In genomic region chr1:26784023-26784871, GRCh38 we compare ENCODE assay signal across 9 cellular contexts. TPM values are rescaled to one million over a fixed set of nuclear protein-coding genes. Genes with fewer than 3 reads are reported as not detected.
DNase-seq lines count a peak whose midpoint lies in the region; ATAC-seq, FAIRE-seq and TF ChIP-seq lines count a peak whose summit lies in the region.
"Had no signal": no experiment of that assay in that cellular context is flagged by ENCODE, and none has a peak within 500 bp of the region (broad histone marks: within the 10 kb centered on the region; RNA-seq: fewer than 3 reads in every experiment).

No MANE protein-coding gene starts in this region.

- peak; percentile 96 for FAIRE-seq in K562 (lab: Jason Lieb, UNC)

- H4K20me1 ChIP-seq in DND-41 (ENCODE audit: insufficient read depth, low read length) (peaks cover 17% of the 10 kb centered on the region), K562 (replicated peaks; ENCODE audit: control insufficient read depth, insufficient read depth, low read length) (peaks cover 11% of the 10 kb centered on the region; the same call in 1 of the 2 replicates)

- H3K4me3 ChIP-seq in DND-41 (ENCODE audit: low read depth in 1 of 2, low read length in 2 of 2) (no peak overlapping the region), K562 (no peak overlapping the region), left lung (no peak overlapping the region), thyroid gland (replicated peaks in 1 of 3) (no peak overlapping the region)

- H3K79me2 ChIP-seq in DND-41 (ENCODE audit: insufficient read depth, low read length), result peaks cover 14% of the 10 kb centered on the region
- H3K79me2 ChIP-seq in K562 (ENCODE audit: control insufficient read depth, insufficient read depth, low read length), result peaks cover 74% of the 10 kb centered on the region

- no peak for DNase-seq in DND-41
- peak; percentile 40 for DNase-seq in NCI-H2029 (lab: John Stamatoyannopoulos, UW)
- peak; percentile 95 to 99 (median 96) for DNase-seq in K562 (ENCODE audit: extremely low read depth in 1 of 4, low spot score in 3 of 4)
- DNase-seq in left lung, result peak in 1 of 2 donors; percentile 64
- DNase-seq in thyroid gland, result peak; percentile 59 to 71
- no peak for DNase-seq in stimulated activated CD4-positive, alpha-beta T cell treated with anti-CD3 and anti-CD28 coated beads, Interleukin-2, amount 100 ng/mL, for 24 hours
- no peak for DNase-seq in activated CD4-positive, alpha-beta T cell treated with anti-CD3 and anti-CD28 coated beads for 4 hours
- DNase-seq: naive B cell had no signal

- H3K9ac ChIP-seq in DND-41 (ENCODE audit: low read depth, low read length) (no peak overlapping the region), K562 (ENCODE audit: insufficient read depth in 1 of 2, low read depth in 2 of 2, low read length in 2 of 2) (peak overlapping the region; percentile 24 to 46; a peak in 3 of 4 replicates)

- peaks cover 9% of the 10 kb centered on the region for H3K9me1 ChIP-seq in K562 (ENCODE audit: control insufficient read depth, insufficient read depth, low read length)

- POLR2A ChIA-PET in K562 (lab: Yijun Ruan, JAX), result interaction anchor here (0.5 to 9.2 kb wide), 21 partner anchors 7 to 295 kb away, joined by 3 to 112 read pairs (median 4); partner anchors contain the start of genes ARID1A and GPATCH3

- peak; percentile 47; the same call in 1 of the 2 replicates for TF ChIP-seq POLR2A in K562 (conservative IDR thresholded peaks at IDR 0.05)
- TF ChIP-seq POLR2A in thyroid gland (IDR thresholded peaks at IDR 0.05), result peak in 1 of 2 donors; percentile 17

- in situ Hi-C loops in K562 (cut with MboI), result no loop called here

- TF ChIP-seq CTCF in DND-41 (IDR thresholded peaks at IDR 0.05; ENCODE audit: borderline replicate concordance, extremely low read depth, low read length, poor library complexity, severe bottlenecking), result no peak
- peak; percentile 14 to 34 (median 28); a peak in 4 of 6 replicates for TF ChIP-seq CTCF in K562 (IDR thresholded peaks at IDR 0.05 in 2 of 3, conservative IDR thresholded peaks at IDR 0.05 in 1 of 3; ENCODE audit: insufficient read depth in 2 of 3, low read depth in 1 of 3, low read length in 3 of 3)
- TF ChIP-seq CTCF in left lung (IDR thresholded peaks at IDR 0.05), result no peak
- TF ChIP-seq CTCF in thyroid gland (IDR thresholded peaks at IDR 0.05), result no peak

- intact Hi-C loops in K562 (cut with micrococcal nuclease), result no loop called here
- intact Hi-C loops in left lung (cut with DNase I), result loop anchor here in 1 of 2 donors (10.0 kb wide), 1 partner anchor 89 kb away; the partner anchor contains the start of gene ARID1A
- intact Hi-C loops in thyroid gland (cut with DNase I), result no loop called here

- H3K27ac ChIP-seq in DND-41 (ENCODE audit: low read length) (peak overlapping the region; percentile 19; the same call in 1 of the 2 replicates), K562 (ENCODE audit: extremely low read depth, low read depth, low read length) (peak overlapping the region; percentile 61), left lung (peak overlapping the region; percentile 41 to 99), thyroid gland (peak overlapping the region; percentile 25 to 55 (median 55))

- no peak overlapping the region for H3K4me2 ChIP-seq in DND-41 (ENCODE audit: insufficient read depth, low read length)
- H3K4me2 ChIP-seq in K562 (ENCODE audit: insufficient read depth, low read length), result peak overlapping the region; percentile 64

- TF ChIP-seq EP300 in K562 (IDR thresholded peaks at IDR 0.05; ENCODE audit: low read length), result peak; percentile 58

- peak in 1 of 2 experiments; percentile 12; a peak in 2 of 4 replicates for TF ChIP-seq RAD21 in K562 (CRISPR knock-in tag; conservative IDR thresholded peaks at IDR 0.05 in 1 of 2, IDR thresholded peaks at IDR 0.05 in 1 of 2)

- BruUV-seq in K562 (replicated peaks; lab: Mats Ljungman, UMichigan), result no TSS peak

- H3K27me3 ChIP-seq in DND-41 (ENCODE audit: insufficient read depth, low read length, poor library complexity) (no peaks in the 10 kb centered on the region), K562 (ENCODE audit: control insufficient read depth in 2 of 2, insufficient read depth in 2 of 2, low read length in 2 of 2) (no peaks in the 10 kb centered on the region), left lung (no peaks in the 10 kb centered on the region), thyroid gland (no peaks in the 10 kb centered on the region)

- H2AFZ ChIP-seq in DND-41 (ENCODE audit: low read depth, low read length) (no peak overlapping the region), K562 (ENCODE audit: low read depth, low read length) (no peak overlapping the region)

- peaks cover 47% of the 10 kb centered on the region for H3K4me1 ChIP-seq in DND-41 (ENCODE audit: insufficient read depth, low read length)
- peaks cover 59 to 74% of the 10 kb centered on the region in 2 experiments for H3K4me1 ChIP-seq in K562 (replicated peaks in 1 of 2; ENCODE audit: control insufficient read depth in 2 of 2, insufficient read depth in 2 of 2, low read length in 2 of 2)
- peaks cover 32 to 65% of the 10 kb centered on the region in 2 donors for H3K4me1 ChIP-seq in left lung
- peaks cover 29 to 52% of the 10 kb centered on the region in 2 donors for H3K4me1 ChIP-seq in thyroid gland

- ATAC-seq in DND-41 (ENCODE audit: insufficient read depth, low read depth) (no peak), K562 (peak; percentile 57), left lung (peak; percentile 51), HG03097 (IDR thresholded peaks at IDR 0.05; ENCODE audit: low FRiP score, unreplicated experiment) (no peak)

- WGBS in K562 (ENCODE audit: insufficient coverage, low coverage, missing lambda C conversion rate), result 83% methylated on average over 2 of the region's 2 CpGs
- 91 to 94% methylated on average over 2 of the region's 2 CpGs for WGBS in thyroid gland, 2 donors

- peaks cover 38% of the 10 kb centered on the region for H3K36me3 ChIP-seq in DND-41 (ENCODE audit: insufficient read depth, low read length)
- peaks cover 46% of the 10 kb centered on the region for H3K36me3 ChIP-seq in K562 (ENCODE audit: control insufficient read depth, insufficient read depth, low read length)
- peaks cover 0 to 39% of the 10 kb centered on the region in 2 donors for H3K36me3 ChIP-seq in left lung
- peaks cover 13 to 25% of the 10 kb centered on the region in 2 donors for H3K36me3 ChIP-seq in thyroid gland

- H3K9me3 ChIP-seq in DND-41 (ENCODE audit: insufficient read depth, low read length, severe bottlenecking) (no peaks in the 10 kb centered on the region), K562 (replicated peaks; ENCODE audit: control insufficient read depth, insufficient read depth, low read depth, low read length) (no peaks in the 10 kb centered on the region), left lung (no peaks in the 10 kb centered on the region), thyroid gland (no peaks in the 10 kb centered on the region)

- CTCF ChIA-PET in K562 (lab: Yijun Ruan, JAX; ENCODE audit: low intra/inter-chr PET ratio), result no interaction called here

TF ChIP-seq in K562, 482 proteins besides CTCF, POLR2A, EP300 and RAD21 (continues in another document):
- TF ChIP-seq TFAM (CRISPR knock-in tag; conservative IDR thresholded peaks at IDR 0.05) (no peak), ZNF561 (CRISPR knock-in tag; conservative IDR thresholded peaks at IDR 0.05) (no peak; the same call in 1 of the 2 replicates), POLR3G (IDR thresholded peaks at IDR 0.05; ENCODE audit: extremely low read depth, insufficient read length, insufficient replicate concordance) (no peak), MCM5 (IDR thresholded peaks at IDR 0.05; ENCODE audit: low read depth) (no peak), SMAD4 (CRISPR knock-in tag; conservative IDR thresholded peaks at IDR 0.05) (0 out of 2 replicates have a peak, but pooled peaks have one; percentile 27)

RNA-seq across cellular contexts. Expression of gene PIGV, which starts 3.5 kb away (rescaled TPM):
- 20.0 and 33.4 TPM in 2 replicates for total RNA-seq in K562 (2011; cell fraction: chromatin; rRNA removed; ENCODE audit: low replicate concordance)
- total RNA-seq in K562 (2011; cell fraction: nucleolus; rRNA removed), result 34.2 and 35.1 TPM in 2 replicates
- 38.2 and 47.9 TPM in 2 replicates for total RNA-seq in K562 (2011; cell fraction: nucleoplasm; rRNA removed)
- total RNA-seq in K562 (2014; rRNA removed) (8.4 and 11.3 TPM in 2 replicates), K562 (2014; rRNA removed; fragmentation: Illumina TruSeq; extraction: Trizol) (11.0 and 11.1 TPM in 2 replicates), K562 (2015; rRNA removed; fragmentation: Illumina TruSeq; extraction: Trizol) (12.0 and 12.2 TPM in 2 replicates), K562 (2021) (11.2 and 14.7 TPM in 2 replicates), left lung (10 to 100 TPM; 15.4 to 16.9 TPM), thyroid gland (10 to 100 TPM; 20.5 to 39.4 (median 27.8) TPM)
- polyA plus RNA-seq in K562 (2011; rRNA removed) (21.8 and 25.5 TPM in 2 replicates), K562 (2014; fragmentation: Illumina TruSeq; extraction: Trizol) (10.8 and 12.7 TPM in 2 replicates), K562 (2014; fragmentation: Nextera tagmentation; extraction: Ambion mirVana) (10 to 100 TPM; 11.3 to 11.7 TPM), K562 (2014; rRNA removed) (9.3 and 9.4 TPM in 2 replicates)
- 27.4 and 41.1 TPM in 2 replicates for polyA plus RNA-seq in K562 (2011; cell fraction: cytosol; rRNA removed)
- polyA plus RNA-seq in K562 (2011; cell fraction: nucleus; rRNA removed), result 33.7 and 36.0 TPM in 2 replicates
- 14.0 and 14.4 TPM in 2 replicates for polyA plus RNA-seq in K562 (2012)
- 21.7 and 27.4 TPM in 2 replicates for polyA minus RNA-seq in K562 (2011; rRNA and poly(A)+ RNA removed)
- polyA minus RNA-seq in K562 (2011; cell fraction: cytosol; rRNA and poly(A)+ RNA removed), result 8.1 and 9.8 TPM in 2 replicates
- 10.8 and 16.6 TPM in 2 replicates for polyA minus RNA-seq in K562 (2011; cell fraction: nucleus; rRNA and poly(A)+ RNA removed)

RNA-seq across cellular contexts. Expression of gene ZDHHC18, which starts 42.2 kb away (rescaled TPM):
- 27.0 and 63.1 TPM in 2 replicates for total RNA-seq in K562 (2011; cell fraction: chromatin; rRNA removed; ENCODE audit: low replicate concordance)
- 34.0 and 36.3 TPM in 2 replicates for total RNA-seq in K562 (2011; cell fraction: nucleolus; rRNA removed)
- 42.0 and 65.9 TPM in 2 replicates for total RNA-seq in K562 (2011; cell fraction: nucleoplasm; rRNA removed)
- total RNA-seq in K562 (2014; rRNA removed) (8.2 and 12.4 TPM in 2 replicates), K562 (2014; rRNA removed; fragmentation: Illumina TruSeq; extraction: Trizol) (9.5 and 15.5 TPM in 2 replicates), K562 (2015; rRNA removed; fragmentation: Illumina TruSeq; extraction: Trizol) (13.3 and 15.8 TPM in 2 replicates), K562 (2021) (27.4 and 28.9 TPM in 2 replicates), left lung (10 to 100 TPM; 22.8 to 33.4 TPM), thyroid gland (10 to 100 TPM; 11.4 to 33.1 (median 21.4) TPM)
- polyA plus RNA-seq in K562 (2011; rRNA removed) (31.6 and 51.2 TPM in 2 replicates), K562 (2014; fragmentation: Illumina TruSeq; extraction: Trizol) (31.0 and 35.6 TPM in 2 replicates), K562 (2014; fragmentation: Nextera tagmentation; extraction: Ambion mirVana) (under 1 TPM; 0.42 to 0.45 TPM), K562 (2014; rRNA removed) (23.7 and 27.8 TPM in 2 replicates)
- polyA plus RNA-seq in K562 (2011; cell fraction: cytosol; rRNA removed), result 57.8 and 57.9 TPM in 2 replicates
- polyA plus RNA-seq in K562 (2011; cell fraction: nucleus; rRNA removed), result 92.6 and 97.0 TPM in 2 replicates
- 20.4 and 29.5 TPM in 2 replicates for polyA plus RNA-seq in K562 (2012)
- 22.2 and 27.6 TPM in 2 replicates for polyA minus RNA-seq in K562 (2011; rRNA and poly(A)+ RNA removed)
- polyA minus RNA-seq in K562 (2011; cell fraction: cytosol; rRNA and poly(A)+ RNA removed), result 25.9 and 31.9 TPM in 2 replicates
- polyA minus RNA-seq in K562 (2011; cell fraction: nucleus; rRNA and poly(A)+ RNA removed), result 9.8 and 16.1 TPM in 2 replicates

Comparison
In these comparisons a context has a peak if more than half of its experiments do, and no peak if none do; other contexts are left out.
1. ATAC-seq: peak in K562 (single experiment) and left lung (single experiment); none in DND-41 (single experiment) and HG03097 (single experiment).
2. DNase-seq: peak in NCI-H2029 (single experiment), K562 (4 of 4) and thyroid gland (2 of 2); none in DND-41 (single experiment), stimulated activated CD4-positive, alpha-beta T cell treated with anti-CD3 and anti-CD28 coated beads, Interleukin-2, amount 100 ng/mL, for 24 hours (0 of 2) and activated CD4-positive, alpha-beta T cell treated with anti-CD3 and anti-CD28 coated beads for 4 hours (0 of 2).
3. H3K27ac ChIP-seq: peak in every context shown above with its lines; median percentile 70 in left lung; 61 in K562; 55 in thyroid gland; 19 in DND-41.
4. CTCF ChIP-seq: peak in K562 (3 of 3); none in DND-41 (single experiment), left lung (0 of 2) and thyroid gland (0 of 6).